Comparison of ENCODE assay signal across 16 cellular contexts in genomic region chr5:40606077-40606765, GRCh38.
DNase-seq lines count a peak whose midpoint lies in the region; ATAC-seq and TF ChIP-seq lines count a peak whose summit lies in the region.
"Had no signal": no experiment of that assay in that cellular context is flagged by ENCODE, and none has a peak within 500 bp of the region (broad histone marks: within the 10 kb centered on the region; RNA-seq: fewer than 3 reads in every experiment).

No MANE protein-coding gene starts in this region.

- no peak for TF ChIP-seq POLR2A in upper lobe of left lung (IDR thresholded peaks at IDR 0.05)

- DNase-seq in natural killer cell (no peak), OCI-LY7 (ENCODE audit: low spot score) (no peak), immature natural killer cell (no peak), upper lobe of left lung (peak in 1 of 2 donors; percentile 58), HCEC 1CT (no peak), NCI-H1930 (lab: John Stamatoyannopoulos, UW) (no peak)
- DNase-seq in natural killer cell treated with Interleukin-12 subunit alpha and Interleukin-12 subunit beta and Interleukin-15 and Interleukin-18, amount 100 ng/mL, for 72 hours (ENCODE audit: low spot score) = no peak
- DNase-seq: activated naive CD4-positive, alpha-beta T cell treated with anti-CD3 and anti-CD28 coated beads for 36 hours; BE2C; caudate nucleus; glutamatergic neuron; kidney glomerular epithelial cell; stomach; T-helper 1 cell had no signal

- H3K27ac Mint-ChIP-seq in natural killer cell = peak overlapping the region; percentile 12 to 63
- peak overlapping the region in 1 of 2 donors; percentile 35 for H3K27ac Mint-ChIP-seq in natural killer cell treated with Interleukin-12 subunit alpha and Interleukin-12 subunit beta and Interleukin-15 and Interleukin-18, amount 100 ng/mL, for 72 hours
- H3K27ac Mint-ChIP-seq in immature natural killer cell = peak overlapping the region; percentile 68 to 89 (median 82)
- H3K27ac Mint-ChIP-seq: activated naive CD4-positive, alpha-beta T cell treated with anti-CD3 and anti-CD28 coated beads for 36 hours had no signal

- CTCF ChIA-PET in OCI-LY7 (lab: Charles Lee; ENCODE audit: unreplicated experiment) = no interaction called here

- peaks cover 45% of the 10 kb centered on the region for H3K4me1 ChIP-seq in OCI-LY7 (ENCODE audit: insufficient read depth, low read length, poor library complexity, severe bottlenecking)
- H3K4me1 ChIP-seq in upper lobe of left lung = peaks cover 11 to 16% (median 14%) of the 10 kb centered on the region in 4 donors
- H3K4me1 ChIP-seq: BE2C had no signal

- peak overlapping the region; percentile 44 for H3K4me3 ChIP-seq in OCI-LY7 (ENCODE audit: low read depth, low read length, poor library complexity, severe bottlenecking)
- no peak overlapping the region for H3K4me3 ChIP-seq in upper lobe of left lung
- H3K4me3 ChIP-seq: stomach had no signal

- H3K27ac ChIP-seq in OCI-LY7 (ENCODE audit: low read depth, low read length, poor library complexity, severe bottlenecking) (peak overlapping the region; percentile 50), upper lobe of left lung (peak overlapping the region in 3 of 4 donors; percentile 4 to 51 (median 5))
- H3K27ac ChIP-seq: epithelial cell of prostate, stomach had no signal

- H3K9me3 Mint-ChIP-seq in natural killer cell = no peaks in the 10 kb centered on the region
- H3K9me3 Mint-ChIP-seq in natural killer cell treated with Interleukin-12 subunit alpha and Interleukin-12 subunit beta and Interleukin-15 and Interleukin-18, amount 100 ng/mL, for 72 hours = no peaks in the 10 kb centered on the region
- H3K9me3 Mint-ChIP-seq in immature natural killer cell = peaks cover 0 to 2% (median 0%) of the 10 kb centered on the region in 6 donors

- peak in 1 of 3 donors; percentile 10 for ATAC-seq in natural killer cell
- no peak for ATAC-seq in natural killer cell treated with Interleukin-12 subunit alpha and Interleukin-12 subunit beta and Interleukin-15 and Interleukin-18, amount 100 ng/mL, for 72 hours
- no peak for ATAC-seq in upper lobe of left lung (ENCODE audit: low FRiP score in 2 of 2)
- ATAC-seq in GM21515 (IDR thresholded peaks at IDR 0.05; ENCODE audit: unreplicated experiment) = no peak

- peak overlapping the region; percentile 74 for H3K4me2 ChIP-seq in OCI-LY7 (ENCODE audit: low read length)

- intact Hi-C loops in natural killer cell (cut with micrococcal nuclease) (no loop called here), OCI-LY7 (cut with micrococcal nuclease; ENCODE audit: unreplicated experiment) (no loop called here)

- no peaks in the 10 kb centered on the region for H4K20me1 ChIP-seq in OCI-LY7 (ENCODE audit: insufficient read depth, low read length)

- no peaks in the 10 kb centered on the region for H3K79me2 ChIP-seq in OCI-LY7 (ENCODE audit: insufficient read depth, low read depth, low read length)

- H3K27me3 Mint-ChIP-seq in natural killer cell (ENCODE audit: low read depth in 2 of 2) = peaks cover 0 to 2% of the 10 kb centered on the region in 2 donors
- H3K27me3 Mint-ChIP-seq in natural killer cell treated with Interleukin-12 subunit alpha and Interleukin-12 subunit beta and Interleukin-15 and Interleukin-18, amount 100 ng/mL, for 72 hours = no peaks in the 10 kb centered on the region
- H3K27me3 Mint-ChIP-seq in immature natural killer cell (ENCODE audit: low read depth in 3 of 3) = peaks cover 0 to 3% (median 3%) of the 10 kb centered on the region in 3 donors

- no peaks in the 10 kb centered on the region for H3K9me2 ChIP-seq in OCI-LY7 (ENCODE audit: insufficient read depth, low read length)

- peak overlapping the region; percentile 99 for H2AFZ ChIP-seq in OCI-LY7 (ENCODE audit: low read length)

- TF ChIP-seq CTCF in natural killer cell (IDR thresholded peaks at IDR 0.05) = no peak
- no peak for TF ChIP-seq CTCF in OCI-LY7 (conservative IDR thresholded peaks at IDR 0.05; ENCODE audit: low read length)
- no peak for TF ChIP-seq CTCF in upper lobe of left lung (IDR thresholded peaks at IDR 0.05)

- BruUV-seq in OCI-LY7 (replicated peaks; lab: Mats Ljungman, UMichigan) = no TSS peak

- H3K4me3 Mint-ChIP-seq in natural killer cell = peak overlapping the region; percentile 40
- H3K4me3 Mint-ChIP-seq in natural killer cell treated with Interleukin-12 subunit alpha and Interleukin-12 subunit beta and Interleukin-15 and Interleukin-18, amount 100 ng/mL, for 72 hours = no peak overlapping the region
- peak overlapping the region; percentile 59 to 86 (median 63) for H3K4me3 Mint-ChIP-seq in immature natural killer cell
- H3K4me3 Mint-ChIP-seq: activated naive CD4-positive, alpha-beta T cell treated with anti-CD3 and anti-CD28 coated beads for 36 hours had no signal

- H3K27me3 ChIP-seq in upper lobe of left lung = no peaks in the 10 kb centered on the region
- H3K27me3 ChIP-seq: BE2C, stomach had no signal

- no peaks in the 10 kb centered on the region for H3K36me3 Mint-ChIP-seq in natural killer cell
- H3K36me3 Mint-ChIP-seq in natural killer cell treated with Interleukin-12 subunit alpha and Interleukin-12 subunit beta and Interleukin-15 and Interleukin-18, amount 100 ng/mL, for 72 hours = no peaks in the 10 kb centered on the region
- H3K36me3 Mint-ChIP-seq in immature natural killer cell = peaks cover 0 to 4% (median 0%) of the 10 kb centered on the region in 3 donors

- H3K36me3 ChIP-seq in OCI-LY7 (ENCODE audit: insufficient read depth, low read length) (no peaks in the 10 kb centered on the region), upper lobe of left lung (no peaks in the 10 kb centered on the region)
- H3K36me3 ChIP-seq: BE2C, stomach had no signal

- H3K4me1 Mint-ChIP-seq in natural killer cell (peaks cover 18 to 21% of the 10 kb centered on the region in 2 donors), immature natural killer cell (peaks cover 18 to 31% of the 10 kb centered on the region in 2 donors)
- peaks cover 22 to 27% of the 10 kb centered on the region in 2 donors for H3K4me1 Mint-ChIP-seq in natural killer cell treated with Interleukin-12 subunit alpha and Interleukin-12 subunit beta and Interleukin-15 and Interleukin-18, amount 100 ng/mL, for 72 hours (ENCODE audit: low read depth in 2 of 2)

- H3K9me3 ChIP-seq in OCI-LY7 (ENCODE audit: low read length) = 0 out of 2 replicates have a peak, but pooled peaks cover 7% of the 10 kb centered on the region
- no peaks in the 10 kb centered on the region for H3K9me3 ChIP-seq in upper lobe of left lung
- H3K9me3 ChIP-seq: BE2C, stomach had no signal

- no peak for TF ChIP-seq EP300 in upper lobe of left lung (IDR thresholded peaks at IDR 0.05)

- POLR2A ChIA-PET in OCI-LY7 (lab: Charles Lee) = interaction anchor here (0.6 to 2.1 kb wide), 6 partner anchors 9 to 195 kb away, joined by 3 to 7 read pairs (median 3); no protein-coding TSS in a partner anchor

- WGBS in upper lobe of left lung, 2 donors = 33 to 41% methylated on average over 11 of the region's 11 CpGs
